Comparison of ENCODE assay signal across 22 cellular contexts in the genomic region with DNA sequence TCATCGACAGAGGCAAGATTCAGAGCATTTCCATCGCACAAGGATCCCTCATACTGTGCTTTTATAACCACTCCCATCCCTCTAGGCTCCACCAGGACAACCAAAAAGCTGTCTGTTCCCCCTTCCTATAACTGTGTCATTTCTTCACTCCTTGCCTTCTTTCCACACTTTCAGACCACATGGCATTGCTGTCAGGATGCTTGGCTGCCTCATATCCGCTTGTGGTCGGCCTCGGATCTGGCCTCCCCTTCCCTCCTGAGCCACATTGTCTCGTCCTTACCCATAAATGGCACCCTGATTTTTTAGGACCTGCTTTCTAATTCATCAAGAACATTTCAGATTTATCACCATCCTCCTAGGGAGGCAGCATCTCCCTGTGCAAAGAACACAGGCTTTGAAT.
"Had no signal": no experiment of that assay in that cellular context is flagged by ENCODE, and none has a peak within 500 bp of the region (broad histone marks: within the 10 kb centered on the region; RNA-seq: fewer than 3 reads in every experiment).

No MANE protein-coding gene starts in this region.

- H3K27ac Mint-ChIP-seq: activated CD8-positive, alpha-beta memory T cell treated with anti-CD3 and anti-CD28 coated beads, Interleukin-2, amount 10 ng/mL, durations not matched to agents 7 days and 5 days; activated naive CD8-positive, alpha-beta T cell; brain; IgD-negative memory B cell; WTC11 had no signal

- DNase-seq: activated CD4-positive, alpha-beta T cell treated with anti-CD3 and anti-CD28 coated beads for 48 hours; activated CD4-positive, alpha-beta T cell treated with anti-CD3 and anti-CD28 coated beads, Interleukin-2, amount 50 U/mL, for 48 hours; activated CD4-positive, CD25-positive, alpha-beta regulatory T cell treated with anti-CD3 and anti-CD28 coated beads, Interleukin-2, amount 50 U/mL, for 72 hours; activated CD8-positive, alpha-beta memory T cell treated with anti-CD3 and anti-CD28 coated beads, Interleukin-2, amount 10 ng/mL, durations not matched to agents 7 days and 5 days; activated effector memory CD4-positive, alpha-beta T cell treated with anti-CD3 and anti-CD28 coated beads, Interleukin-2, amount 50 U/mL, for 16 hours; activated naive CD4-positive, alpha-beta T cell treated with Interleukin-2 at 50 U/mL for 16 hours; activated T-cell treated with anti-CD3 and anti-CD28 coated beads, Interleukin-2, amount 50 U/mL, for 4 hours; amygdala; NCI-H1105 treated with DMSO at 0.1 percent for 48 hours; NCI-H146; NCI-H187 treated with DMSO at 0.1 percent for 48 hours; NCI-H2081 treated with DMSO at 0.1 percent for 48 hours; NCI-H446; NCI-H524; PC-9; SIG-M5; SW 1271 had no signal

- H3K36me3 Mint-ChIP-seq: activated CD8-positive, alpha-beta memory T cell treated with anti-CD3 and anti-CD28 coated beads, Interleukin-2, amount 10 ng/mL, durations not matched to agents 7 days and 5 days; activated naive CD8-positive, alpha-beta T cell; brain; IgD-negative memory B cell; WTC11 had no signal

- H3K27me3 Mint-ChIP-seq: activated CD8-positive, alpha-beta memory T cell treated with anti-CD3 and anti-CD28 coated beads, Interleukin-2, amount 10 ng/mL, durations not matched to agents 7 days and 5 days; activated naive CD8-positive, alpha-beta T cell; central memory CD8-positive, alpha-beta T cell; IgD-negative memory B cell had no signal

- H3K4me3 Mint-ChIP-seq: activated CD8-positive, alpha-beta memory T cell treated with anti-CD3 and anti-CD28 coated beads, Interleukin-2, amount 10 ng/mL, durations not matched to agents 7 days and 5 days; activated naive CD8-positive, alpha-beta T cell; activated T-cell treated with anti-CD3 and anti-CD28 coated beads, Interleukin-2, amount 50 U/mL, for 4 hours; brain; central memory CD8-positive, alpha-beta T cell; IgD-negative memory B cell; WTC11 had no signal

- ATAC-seq: activated CD8-positive, alpha-beta memory T cell treated with anti-CD3 and anti-CD28 coated beads, Interleukin-2, amount 10 ng/mL, durations not matched to agents 7 days and 5 days; activated T-cell treated with anti-CD3 and anti-CD28 coated beads, Interleukin-2, amount 50 U/mL, for 4 hours; WTC11 had no signal

- H3K4me3 ChIP-seq: PC-9 had no signal
